Comparison of ENCODE assay signal across 1 cellular context in the genomic region with DNA sequence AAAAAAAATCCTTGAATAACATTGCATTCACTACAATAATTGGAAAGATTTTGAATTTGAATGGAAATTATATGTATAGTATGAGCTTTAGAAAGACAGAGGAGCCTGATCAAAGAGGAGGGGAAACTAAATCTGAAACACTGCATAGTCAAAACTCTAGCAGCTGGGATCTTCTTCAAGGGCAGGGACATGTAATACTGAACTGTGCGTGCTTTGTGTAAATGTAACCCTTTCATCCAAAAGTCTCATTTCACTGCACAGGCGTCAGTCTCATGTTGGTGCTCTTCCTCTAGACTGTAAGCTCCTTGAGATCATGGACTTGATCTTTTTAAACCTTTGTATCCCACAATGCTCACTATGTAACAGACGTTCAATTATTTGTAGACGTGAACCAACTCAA.
TF ChIP-seq lines count a peak whose summit lies in the region.

No MANE protein-coding gene starts in this region.

TF ChIP-seq in IMR-90, 13 proteins besides CTCF, POLR2A, EP300 and RAD21:
- TF ChIP-seq CEBPB (IDR thresholded peaks at IDR 0.05; ENCODE audit: low read depth, low read length) = no peak
- TF ChIP-seq, protein P1, sequence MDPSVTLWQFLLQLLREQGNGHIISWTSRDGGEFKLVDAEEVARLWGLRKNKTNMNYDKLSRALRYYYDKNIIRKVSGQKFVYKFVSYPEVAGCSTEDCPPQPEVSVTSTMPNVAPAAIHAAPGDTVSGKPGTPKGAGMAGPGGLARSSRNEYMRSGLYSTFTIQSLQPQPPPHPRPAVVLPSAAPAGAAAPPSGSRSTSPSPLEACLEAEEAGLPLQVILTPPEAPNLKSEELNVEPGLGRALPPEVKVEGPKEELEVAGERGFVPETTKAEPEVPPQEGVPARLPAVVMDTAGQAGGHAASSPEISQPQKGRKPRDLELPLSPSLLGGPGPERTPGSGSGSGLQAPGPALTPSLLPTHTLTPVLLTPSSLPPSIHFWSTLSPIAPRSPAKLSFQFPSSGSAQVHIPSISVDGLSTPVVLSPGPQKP (IDR thresholded peaks at IDR 0.05; ENCODE audit: borderline replicate concordance, low read depth, low read length) = no peak
- no peak for TF ChIP-seq RFX5 (IDR thresholded peaks at IDR 0.05; ENCODE audit: low read depth, low read length)
- no peak for TF ChIP-seq MXI1 (IDR thresholded peaks at IDR 0.05; ENCODE audit: borderline replicate concordance, low read depth, low read length)
- TF ChIP-seq NFE2L2 (IDR thresholded peaks at IDR 0.05; ENCODE audit: low read depth, low read length) = no peak
- TF ChIP-seq MAFK (IDR thresholded peaks at IDR 0.05; ENCODE audit: low read depth, low read length) = no peak
- TF ChIP-seq, protein P2, sequence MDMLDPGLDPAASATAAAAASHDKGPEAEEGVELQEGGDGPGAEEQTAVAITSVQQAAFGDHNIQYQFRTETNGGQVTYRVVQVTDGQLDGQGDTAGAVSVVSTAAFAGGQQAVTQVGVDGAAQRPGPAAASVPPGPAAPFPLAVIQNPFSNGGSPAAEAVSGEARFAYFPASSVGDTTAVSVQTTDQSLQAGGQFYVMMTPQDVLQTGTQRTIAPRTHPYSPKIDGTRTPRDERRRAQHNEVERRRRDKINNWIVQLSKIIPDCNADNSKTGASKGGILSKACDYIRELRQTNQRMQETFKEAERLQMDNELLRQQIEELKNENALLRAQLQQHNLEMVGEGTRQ (IDR thresholded peaks at IDR 0.05; ENCODE audit: low read depth, low read length) = no peak
- no peak for TF ChIP-seq CHD1 (IDR thresholded peaks at IDR 0.05; ENCODE audit: low read depth, low read length)
- no peak for TF ChIP-seq FOS (IDR thresholded peaks at IDR 0.05; ENCODE audit: low read depth, low read length)
- no peak for TF ChIP-seq MAZ (IDR thresholded peaks at IDR 0.05; ENCODE audit: borderline replicate concordance, low read depth, low read length)
- no peak for TF ChIP-seq RCOR1 (IDR thresholded peaks at IDR 0.05; ENCODE audit: insufficient replicate concordance, low read length)
- no peak for TF ChIP-seq SMC3 (IDR thresholded peaks at IDR 0.05; ENCODE audit: low read depth, low read length)
- no peak for TF ChIP-seq BHLHE40 (IDR thresholded peaks at IDR 0.05; ENCODE audit: low read depth, low read length)
